Comparison of ENCODE assay signal across 1 cellular context in genomic region chr11:200224-201003, GRCh38.
TF ChIP-seq lines count a peak whose summit lies in the region.

No MANE protein-coding gene starts in this region.

TF ChIP-seq in K562, 482 proteins besides CTCF, POLR2A, EP300 and RAD21:
- TF ChIP-seq ZNF24 (IDR thresholded peaks at IDR 0.05) (no peak), ZNF133 (CRISPR knock-in tag; IDR thresholded peaks at IDR 0.05) (no peak), SIN3A (IDR thresholded peaks at IDR 0.05; ENCODE audit: borderline replicate concordance in 2 of 2, control insufficient read depth in 1 of 2, low read depth in 2 of 2, low read length in 2 of 2) (no peak), ZNF274 (IDR thresholded peaks at IDR 0.05; ENCODE audit: borderline replicate concordance, low read depth, low read length) (no peak), POLR2G (IDR thresholded peaks at IDR 0.05; ENCODE audit: low read depth, low read length) (peak; percentile 50), HES1 (IDR thresholded peaks at IDR 0.05; ENCODE audit: low read depth) (no peak), RBFOX2 (IDR thresholded peaks at IDR 0.05; ENCODE audit: low read depth, low read length) (peak; percentile 27; the same call in 1 of the 2 replicates), POLR2AphosphoS2 (IDR thresholded peaks at IDR 0.05; ENCODE audit: low read length) (0 out of 2 replicates have a peak, but pooled peaks have one; percentile 26)
